Comparison of ENCODE assay signal across 12 cellular contexts in the genomic region with DNA sequence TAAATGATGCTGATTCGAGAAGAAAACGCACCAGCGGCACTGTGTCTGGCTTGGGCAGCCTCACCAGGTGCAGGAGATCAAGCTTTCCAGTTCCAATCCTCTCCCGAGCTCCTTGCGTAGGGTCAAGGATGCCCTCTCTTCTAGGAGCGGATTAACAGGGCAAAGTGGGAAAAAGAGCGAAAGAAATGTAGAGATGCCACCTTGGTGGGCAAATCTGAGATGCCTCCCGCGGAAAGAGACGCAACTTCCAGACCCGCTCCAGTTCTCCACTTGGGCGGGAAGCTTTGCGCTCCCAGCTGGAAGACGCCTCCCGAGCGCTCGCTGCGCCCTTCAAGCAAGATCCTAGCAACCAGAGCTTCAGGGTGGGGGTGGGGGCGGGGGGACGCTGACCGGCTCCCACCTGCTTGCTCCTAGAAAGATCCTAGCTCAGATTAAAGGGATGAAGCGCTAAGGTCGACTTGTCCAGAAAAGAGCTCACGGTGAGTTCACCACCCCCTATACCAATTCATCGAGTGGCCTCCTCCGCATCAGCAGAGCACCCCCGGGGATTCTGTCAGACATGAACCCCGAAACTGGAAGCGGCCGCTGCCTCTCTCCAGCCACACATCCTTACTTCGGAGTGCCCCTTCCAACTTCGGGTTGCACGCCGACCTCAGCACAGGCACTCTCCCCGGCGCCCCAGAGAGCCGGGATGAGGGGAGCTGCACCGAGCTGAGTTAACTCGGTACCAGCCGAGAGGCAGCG. TPM values are rescaled to one million over a fixed set of nuclear protein-coding genes. Genes with fewer than 3 reads are reported as not detected.
A peak's percentile ranks its signal among the peaks of the same experiment; 100 is the strongest.
DNase-seq lines count a peak whose midpoint lies in the region; ATAC-seq and TF ChIP-seq lines count a peak whose summit lies in the region.
"Had no signal": no experiment of that assay in that cellular context is flagged by ENCODE, and none has a peak within 500 bp of the region (broad histone marks: within the 10 kb centered on the region; RNA-seq: fewer than 3 reads in every experiment).

No MANE protein-coding gene starts in this region.

- ATAC-seq in GM19035 (IDR thresholded peaks at IDR 0.05; ENCODE audit: unreplicated experiment) (no peak), esophagus mucosa (no peak)
- ATAC-seq: naive thymus-derived CD4-positive, alpha-beta T cell had no signal

- H3K23ac ChIP-seq in trophoblast cell (ENCODE audit: low read length) = no peak overlapping the region

- no peak overlapping the region for H2BK5ac ChIP-seq in trophoblast cell (ENCODE audit: low read depth, low read length, poor library complexity)

- DNase-seq in GM13976 (ENCODE audit: low spot score) = peak; percentile 20
- no peak for DNase-seq in LNCaP clone FGC (ENCODE audit: low read depth)
- DNase-seq in hepatocyte (ENCODE audit: low spot score) = peak; percentile 13
- DNase-seq in trophoblast cell = no peak
- DNase-seq in activated CD4-positive, alpha-beta T cell treated with anti-CD3 and anti-CD28 coated beads for 1 hour = no peak
- DNase-seq: NCI-H187 treated with DMSO at 0.1 percent for 48 hours; stimulated activated CD4-positive, alpha-beta T cell treated with anti-CD3 and anti-CD28 coated beads, Interleukin-12 subunit alpha, Interleukin-12 subunit beta, amount 100 ng/mL, for 4 hours; T-helper 9 cell had no signal

- no peak overlapping the region for H2AK5ac ChIP-seq in trophoblast cell (ENCODE audit: low read length)

- H3K9me2 ChIP-seq in hepatocyte (replicated peaks; ENCODE audit: insufficient read depth) = no peaks in the 10 kb centered on the region

- H3K4me1 ChIP-seq in hepatocyte (ENCODE audit: insufficient read depth) = peaks cover 5% of the 10 kb centered on the region
- peaks cover 0 to 4% of the 10 kb centered on the region in 2 experiments for H3K4me1 ChIP-seq in trophoblast cell (ENCODE audit: control insufficient read depth in 1 of 2, insufficient read depth in 2 of 2, low read length in 2 of 2)

- 6% methylated on average over 40 of the region's 41 CpGs for whole genome bisulfite sequencing in hepatocyte (ENCODE audit: low lambda C conversion rate, missing lambda C conversion rate)
- no CpG with 5 or more reads among the region's 41 CpGs for WGBS in trophoblast cell (ENCODE audit: extremely low coverage, insufficient coverage, insufficient read length)

- H2BK12ac ChIP-seq in trophoblast cell (ENCODE audit: low read length) = no peak overlapping the region

- H3K27ac ChIP-seq in hepatocyte = no peak overlapping the region
- H3K27ac ChIP-seq in trophoblast cell (ENCODE audit: low read depth, low read length) = no peak overlapping the region

- H3K9me3 ChIP-seq in hepatocyte (ENCODE audit: low read depth) = no peaks in the 10 kb centered on the region
- H3K9me3 ChIP-seq in trophoblast cell (ENCODE audit: insufficient read depth, low read depth, low read length) = peaks cover 2% of the 10 kb centered on the region

- H2AFZ ChIP-seq in hepatocyte (peak overlapping the region; percentile 87), trophoblast cell (ENCODE audit: insufficient read depth, low read length, poor library complexity) (no peak overlapping the region)

- H3K14ac ChIP-seq in trophoblast cell (ENCODE audit: low read length) = no peak overlapping the region

- TF ChIP-seq CTCF in GM13976 (IDR thresholded peaks at IDR 0.05; ENCODE audit: borderline replicate concordance, control extremely low read depth, extremely low read depth, insufficient read depth, missing control alignments) (no peak), LNCaP clone FGC (IDR thresholded peaks at IDR 0.05; ENCODE audit: control insufficient read depth, extremely low read depth, insufficient read depth) (no peak), hepatocyte (IDR thresholded peaks at IDR 0.05; ENCODE audit: poor library complexity) (no peak)

- H2BK120ac ChIP-seq in trophoblast cell (ENCODE audit: insufficient read depth, low read length, poor library complexity) = no peak overlapping the region

- peak overlapping the region; percentile 80 for H3K4me2 ChIP-seq in hepatocyte
- H3K4me2 ChIP-seq in trophoblast cell (ENCODE audit: low read length) = peak overlapping the region; percentile 78

- H3K36me3 ChIP-seq in hepatocyte (replicated peaks; ENCODE audit: insufficient read depth, low read depth) (no peaks in the 10 kb centered on the region), trophoblast cell (ENCODE audit: control insufficient read depth in 1 of 2, insufficient read depth in 2 of 2, low read length in 2 of 2) (no peaks in the 10 kb centered on the region)

- no peaks in the 10 kb centered on the region for H3K79me1 ChIP-seq in trophoblast cell (ENCODE audit: low read length)

- H3K4ac ChIP-seq in trophoblast cell (ENCODE audit: low read depth, low read length) = no peak overlapping the region

- in situ Hi-C loops in GM13976 (cut with MboI; ENCODE audit: low sequenced_read_pairs, unreplicated experiment) = no loop called here

- H3K18ac ChIP-seq in trophoblast cell (ENCODE audit: low read length) = no peak overlapping the region

- peaks cover 70% of the 10 kb centered on the region for H3K27me3 ChIP-seq in hepatocyte
- H3K27me3 ChIP-seq in trophoblast cell (ENCODE audit: insufficient read depth, low read length) = peaks cover 28% of the 10 kb centered on the region

- H4K20me1 ChIP-seq in hepatocyte (ENCODE audit: insufficient read depth, poor library complexity, severe bottlenecking) = no peaks in the 10 kb centered on the region

- no peak overlapping the region for H4K12ac ChIP-seq in trophoblast cell (ENCODE audit: low read depth, low read length)

- H3K4me3 ChIP-seq in LNCaP clone FGC (ENCODE audit: low read depth, low read length) (peak overlapping the region; percentile 41), hepatocyte (peak overlapping the region; percentile 21), trophoblast cell (ENCODE audit: low read depth, low read length) (peak overlapping the region; percentile 30)

- H4K8ac ChIP-seq in trophoblast cell (ENCODE audit: low read depth, low read length) = no peak overlapping the region

- H3K9ac ChIP-seq in trophoblast cell (ENCODE audit: low read length) = no peak overlapping the region

- H3K79me2 ChIP-seq in hepatocyte (no peaks in the 10 kb centered on the region), trophoblast cell (ENCODE audit: control insufficient read depth, insufficient read depth, low read length, poor library complexity) (no peaks in the 10 kb centered on the region)

- H4K91ac ChIP-seq in trophoblast cell (ENCODE audit: low read depth, low read length) = no peak overlapping the region

RNA-seq across cellular contexts. Expression of a gene that starts 0.8 kb away (rescaled TPM):
- total RNA-seq in hepatocyte = 3.3 and 4.2 TPM in 2 replicates
- 1.4 and 3.6 TPM in 2 replicates for polyA plus RNA-seq in hepatocyte
- polyA plus RNA-seq in trophoblast cell (2013) = 0.10 and 0.18 TPM in 2 replicates
- not detected for total RNA-seq in esophagus mucosa
- total RNA-seq: cardiac septum; naive thymus-derived CD4-positive, alpha-beta T cell had no signal
- polyA plus RNA-seq: naive thymus-derived CD4-positive, alpha-beta T cell had no signal

Comparison
In these comparisons a context has a peak if more than half of its experiments do, and no peak if none do; other contexts are left out.
1. DNase-seq: peak in GM13976 (single experiment) and hepatocyte (single experiment); none in LNCaP clone FGC (single experiment), trophoblast cell (0 of 2) and activated CD4-positive, alpha-beta T cell treated with anti-CD3 and anti-CD28 coated beads for 1 hour (single experiment).
2. Peak in every context shown above with its lines, with median percentiles within 50 percentile points of each other: H3K4me3 ChIP-seq.